ENCODE assay signal across 32 cellular contexts in the genomic region with DNA sequence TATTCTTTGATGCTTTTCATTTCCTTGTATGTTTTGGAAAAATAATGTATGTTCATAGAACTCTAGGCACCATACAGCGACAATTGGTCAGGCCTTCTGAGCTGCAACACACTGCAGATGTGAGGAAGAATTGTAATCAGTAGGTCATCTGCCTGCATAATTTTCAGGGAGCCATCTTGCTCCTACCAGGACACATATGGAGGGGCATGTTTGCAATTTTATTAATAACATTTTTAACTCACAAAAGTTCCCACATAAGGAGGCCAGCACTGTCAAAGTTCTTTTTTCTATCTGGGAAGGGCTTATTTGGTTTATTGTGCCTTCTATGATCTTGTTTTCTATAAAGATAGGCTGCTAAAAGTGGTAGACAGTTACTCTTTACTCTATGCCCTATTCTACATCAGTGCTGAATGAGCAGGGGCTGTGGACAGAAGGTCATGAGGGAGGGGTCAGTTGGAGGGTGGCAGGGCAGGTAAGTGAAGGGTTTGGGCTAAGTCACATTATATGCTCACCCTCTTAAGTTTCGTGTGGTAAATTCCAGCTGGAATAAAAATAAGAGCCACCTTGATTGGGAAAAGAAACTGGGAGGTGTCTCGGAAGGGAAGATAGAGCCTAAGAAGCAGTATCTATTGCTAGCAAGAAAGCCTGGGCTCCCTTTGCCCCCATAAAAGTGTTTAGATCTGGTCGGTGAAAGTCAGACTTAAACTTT.
"Had no signal": no experiment of that assay in that cellular context is flagged by ENCODE, and none has a peak within 500 bp of the region (broad histone marks: within the 10 kb centered on the region; RNA-seq: fewer than 3 reads in every experiment).

No MANE protein-coding gene starts in this region.

- H3K36me3 ChIP-seq: adrenal gland, brain microvascular endothelial cell, breast epithelium had no signal

- H3K27me3 ChIP-seq: adrenal gland, body of pancreas, brain microvascular endothelial cell, breast epithelium had no signal

- H3K4me1 ChIP-seq: body of pancreas, breast epithelium had no signal

- H3K27me3 Mint-ChIP-seq: activated B cell treated with CpG ODN at 0.5 μM for 24 hours; activated CD4-positive, alpha-beta memory T cell treated with anti-CD3 and anti-CD28 coated beads for 36 hours; activated CD4-positive, alpha-beta T cell treated with anti-CD3 and anti-CD28 coated beads, Interleukin-2, amount 10 ng/mL, durations not matched to agents 24 days and 14 days; activated CD8-positive, alpha-beta T cell treated with anti-CD3 and anti-CD28 coated beads for 36 hours; activated naive CD8-positive, alpha-beta T cell treated with anti-CD3 and anti-CD28 coated beads for 36 hours; activated T-helper 17 cell treated with anti-CD3 and anti-CD28 coated beads, Interleukin-2, amount 50 U/mL, for 72 hours had no signal

- H3K9me3 ChIP-seq: adrenal gland, body of pancreas, breast epithelium had no signal

- H3K9me3 Mint-ChIP-seq: activated B cell treated with CpG ODN at 0.5 μM for 24 hours; activated CD4-positive, alpha-beta memory T cell treated with anti-CD3 and anti-CD28 coated beads for 36 hours; activated CD4-positive, alpha-beta T cell treated with anti-CD3 and anti-CD28 coated beads, Interleukin-2, amount 10 ng/mL, durations not matched to agents 24 days and 14 days; activated naive CD4-positive, alpha-beta T cell treated with anti-CD3 and anti-CD28 coated beads for 36 hours; activated naive CD8-positive, alpha-beta T cell treated with anti-CD3 and anti-CD28 coated beads for 36 hours; activated T-helper 1 cell treated with anti-CD3 and anti-CD28 coated beads, Interleukin-12 subunit alpha, Interleukin-12 subunit beta, Interleukin-2, Interleukin-4 antibody, amounts not matched to agents 30 ng/mL and 10 ng/mL and 1 ng/mL, durations not matched to agents 14 hours and 24 hours and 36 hours; activated T-helper 17 cell treated with anti-CD3 and anti-CD28 coated beads, Interleukin-2, amount 50 U/mL, for 72 hours had no signal

- H3K36me3 Mint-ChIP-seq: activated naive CD8-positive, alpha-beta T cell treated with anti-CD3 and anti-CD28 coated beads for 36 hours had no signal

- DNase-seq: activated B cell treated with CpG ODN at 0.5 μM for 24 hours; activated CD4-positive, alpha-beta memory T cell treated with anti-CD3 and anti-CD28 coated beads for 36 hours; activated CD4-positive, alpha-beta T cell treated with anti-CD3 and anti-CD28 coated beads for 4 hours; activated CD4-positive, alpha-beta T cell treated with anti-CD3 and anti-CD28 coated beads, Interleukin-2, amount 10 ng/mL, durations not matched to agents 24 days and 14 days; activated CD4-positive, alpha-beta T cell treated with anti-CD3 and anti-CD28 coated beads, Interleukin-2, amount 50 U/mL, for 1 hour; activated CD4-positive, alpha-beta T cell treated with anti-CD3 and anti-CD28 coated beads, Interleukin-2, amount 50 U/mL, for 4 hours; activated CD4-positive, CD25-positive, alpha-beta regulatory T cell treated with anti-CD3 and anti-CD28 coated beads, Interleukin-2, amount 50 U/mL, for 72 hours; activated CD8-positive, alpha-beta memory T cell treated with anti-CD3 and anti-CD28 coated beads, Interleukin-2, amount 50 U/mL, for 4 hours; activated CD8-positive, alpha-beta T cell treated with anti-CD3 and anti-CD28 coated beads for 36 hours; activated effector memory CD4-positive, alpha-beta T cell treated with anti-CD3 and anti-CD28 coated beads, Interleukin-2, amount 50 U/mL, for 16 hours; activated gamma-delta T cell treated with Interleukin-2 at 50 U/mL for 16 hours; activated naive CD4-positive, alpha-beta T cell; activated naive CD4-positive, alpha-beta T cell treated with anti-CD3 and anti-CD28 coated beads for 36 hours; activated naive CD4-positive, alpha-beta T cell treated with anti-CD3 and anti-CD28 coated beads, Interleukin-2, amount 50 U/mL, for 16 hours; activated naive CD8-positive, alpha-beta T cell treated with anti-CD3 and anti-CD28 coated beads for 36 hours; activated T-cell treated with anti-CD3 and anti-CD28 coated beads for 4 hours; activated T-cell treated with anti-CD3 and anti-CD28 coated beads, Interleukin-2, amount 50 U/mL, for 1 hour; activated T-cell treated with anti-CD3 and anti-CD28 coated beads, Interleukin-2, amount 50 U/mL, for 4 hours; activated T-cell treated with anti-CD3 and anti-CD28 coated beads, Interleukin-2, amount 50 U/mL, for 72 hours; adrenal gland; amniotic stem cell; aorta; body of pancreas; brain microvascular endothelial cell; central memory CD4-positive, alpha-beta T cell; T-helper 2 cell; T-helper 9 cell had no signal

- H3K4me3 ChIP-seq: adrenal gland, body of pancreas, breast epithelium had no signal

- H3K27ac ChIP-seq: adrenal gland, body of pancreas, brain microvascular endothelial cell, breast epithelium, VCaP had no signal

- H3K4me3 Mint-ChIP-seq: activated B cell treated with CpG ODN at 0.5 μM for 24 hours; activated CD4-positive, alpha-beta memory T cell treated with anti-CD3 and anti-CD28 coated beads for 36 hours; activated CD4-positive, alpha-beta T cell treated with anti-CD3 and anti-CD28 coated beads, Interleukin-2, amount 10 ng/mL, durations not matched to agents 24 days and 14 days; activated CD8-positive, alpha-beta T cell treated with anti-CD3 and anti-CD28 coated beads for 36 hours; activated naive CD4-positive, alpha-beta T cell treated with anti-CD3 and anti-CD28 coated beads for 36 hours; activated naive CD8-positive, alpha-beta T cell treated with anti-CD3 and anti-CD28 coated beads for 36 hours; activated T-cell treated with anti-CD3 and anti-CD28 coated beads, Interleukin-2, amount 50 U/mL, for 4 hours; activated T-cell treated with anti-CD3 and anti-CD28 coated beads, Interleukin-2, amount 50 U/mL, for 72 hours; activated T-helper 1 cell treated with anti-CD3 and anti-CD28 coated beads, Interleukin-12 subunit alpha, Interleukin-12 subunit beta, Interleukin-2, Interleukin-4 antibody, amounts not matched to agents 30 ng/mL and 10 ng/mL and 1 ng/mL, durations not matched to agents 14 hours and 24 hours and 36 hours; activated T-helper 17 cell treated with anti-CD3 and anti-CD28 coated beads, Interleukin-2, amount 50 U/mL, for 72 hours; T-helper 2 cell treated with Interferon-gamma antibody and Interleukin-4, amounts not matched to agents 5 μg/mL and 100 μg/mL, for 36 hours had no signal

- ATAC-seq: activated CD8-positive, alpha-beta T cell treated with anti-CD3 and anti-CD28 coated beads for 36 hours; activated T-cell treated with anti-CD3 and anti-CD28 coated beads, Interleukin-2, amount 50 U/mL, for 4 hours; activated T-cell treated with anti-CD3 and anti-CD28 coated beads, Interleukin-2, amount 50 U/mL, for 72 hours; activated T-helper 17 cell treated with anti-CD3 and anti-CD28 coated beads, Interleukin-2, amount 50 U/mL, for 72 hours; body of pancreas had no signal

- H3K4me1 Mint-ChIP-seq: activated B cell treated with CpG ODN at 0.5 μM for 24 hours had no signal

- H3K27ac Mint-ChIP-seq: activated B cell treated with CpG ODN at 0.5 μM for 24 hours; activated CD4-positive, alpha-beta memory T cell treated with anti-CD3 and anti-CD28 coated beads for 36 hours; activated CD4-positive, alpha-beta T cell treated with anti-CD3 and anti-CD28 coated beads, Interleukin-2, amount 10 ng/mL, durations not matched to agents 24 days and 14 days; activated CD8-positive, alpha-beta T cell treated with anti-CD3 and anti-CD28 coated beads for 36 hours; activated naive CD4-positive, alpha-beta T cell treated with anti-CD3 and anti-CD28 coated beads for 36 hours; activated naive CD8-positive, alpha-beta T cell treated with anti-CD3 and anti-CD28 coated beads for 36 hours; activated T-cell treated with anti-CD3 and anti-CD28 coated beads, Interleukin-2, amount 50 U/mL, for 72 hours; activated T-helper 1 cell treated with anti-CD3 and anti-CD28 coated beads, Interleukin-12 subunit alpha, Interleukin-12 subunit beta, Interleukin-2, Interleukin-4 antibody, amounts not matched to agents 30 ng/mL and 10 ng/mL and 1 ng/mL, durations not matched to agents 14 hours and 24 hours and 36 hours; activated T-helper 17 cell treated with anti-CD3 and anti-CD28 coated beads, Interleukin-2, amount 50 U/mL, for 72 hours; T-helper 2 cell treated with Interferon-gamma antibody and Interleukin-4, amounts not matched to agents 5 μg/mL and 100 μg/mL, for 36 hours had no signal
